9 cellular contexts compared by ENCODE assay signal in genomic region chr10:73577788-73578187, GRCh38. TPM values are rescaled to one million over a fixed set of nuclear protein-coding genes. Genes with fewer than 3 reads are reported as not detected.
DNase-seq lines count a peak whose midpoint lies in the region; ATAC-seq, FAIRE-seq and TF ChIP-seq lines count a peak whose summit lies in the region.
"Had no signal": no experiment of that assay in that cellular context is flagged by ENCODE, and none has a peak within 500 bp of the region (broad histone marks: within the 10 kb centered on the region; RNA-seq: fewer than 3 reads in every experiment).

No MANE protein-coding gene starts in this region.

- peaks cover 17% of the 10 kb centered on the region for H3K4me1 Mint-ChIP-seq in astrocyte (ENCODE audit: low read depth, unreplicated experiment)
- no peaks in the 10 kb centered on the region for H3K4me1 Mint-ChIP-seq in naive thymus-derived CD4-positive, alpha-beta T cell
- no peaks in the 10 kb centered on the region for H3K4me1 Mint-ChIP-seq in effector memory CD8-positive, alpha-beta T cell (ENCODE audit: low read depth in 2 of 2)

- no peaks in the 10 kb centered on the region for H3K27me3 Mint-ChIP-seq in astrocyte (ENCODE audit: low read depth, unreplicated experiment)
- peaks cover 0 to 2% (median 0%) of the 10 kb centered on the region in 5 donors for H3K27me3 Mint-ChIP-seq in naive thymus-derived CD4-positive, alpha-beta T cell
- no peaks in the 10 kb centered on the region for H3K27me3 Mint-ChIP-seq in effector memory CD8-positive, alpha-beta T cell

- CTCF ChIA-PET in naive thymus-derived CD4-positive, alpha-beta T cell (lab: Charles Lee), result no interaction called here

- H3K9ac ChIP-seq in astrocyte (ENCODE audit: low read length) (no peak overlapping the region), MM.1S (ENCODE audit: low read length) (no peak overlapping the region)
- H3K9ac ChIP-seq: BLaER1 had no signal

- H3K4me3 ChIP-seq in astrocyte (ENCODE audit: insufficient read depth, low read depth, low read length) (no peak overlapping the region), heart left ventricle (no peak overlapping the region), ovary (no peak overlapping the region), MM.1S (ENCODE audit: low read length) (no peak overlapping the region)
- H3K4me3 ChIP-seq in naive thymus-derived CD4-positive, alpha-beta T cell (ENCODE audit: low read length), result no peak overlapping the region
- H3K4me3 ChIP-seq: BLaER1 had no signal

- TF ChIP-seq POLR2A in heart left ventricle (IDR thresholded peaks at IDR 0.05), result no peak
- TF ChIP-seq POLR2A in ovary (IDR thresholded peaks at IDR 0.05), result no peak

- POLR2A ChIA-PET in naive thymus-derived CD4-positive, alpha-beta T cell (lab: Charles Lee), result no interaction called here

- WGBS in heart left ventricle, 4 donors, result 35 to 51% (median 42%) methylated on average over 1 of the region's 1 CpG
- 17 to 41% (median 22%) methylated on average over 1 of the region's 1 CpG for WGBS in ovary, 3 donors

- FAIRE-seq in astrocyte (lab: Jason Lieb, UNC), result no peak

- no peaks in the 10 kb centered on the region for H3K27me3 ChIP-seq in astrocyte (ENCODE audit: insufficient read depth, low read length)
- no peaks in the 10 kb centered on the region for H3K27me3 ChIP-seq in heart left ventricle
- no peaks in the 10 kb centered on the region for H3K27me3 ChIP-seq in ovary
- no peaks in the 10 kb centered on the region for H3K27me3 ChIP-seq in MM.1S (replicated peaks; ENCODE audit: insufficient read depth, low read length)
- no peaks in the 10 kb centered on the region for H3K27me3 ChIP-seq in naive thymus-derived CD4-positive, alpha-beta T cell (ENCODE audit: control insufficient read depth in 2 of 2, insufficient read depth in 2 of 2, low read length in 2 of 2)
- H3K27me3 ChIP-seq: BLaER1 had no signal

- H3K9me3 Mint-ChIP-seq in astrocyte (ENCODE audit: unreplicated experiment), result no peaks in the 10 kb centered on the region
- H3K9me3 Mint-ChIP-seq in naive thymus-derived CD4-positive, alpha-beta T cell, result no peaks in the 10 kb centered on the region
- H3K9me3 Mint-ChIP-seq in effector memory CD8-positive, alpha-beta T cell, result no peaks in the 10 kb centered on the region

- H3K4me3 Mint-ChIP-seq in astrocyte (ENCODE audit: unreplicated experiment), result no peak overlapping the region
- H3K4me3 Mint-ChIP-seq in naive thymus-derived CD4-positive, alpha-beta T cell, result no peak overlapping the region
- H3K4me3 Mint-ChIP-seq in effector memory CD8-positive, alpha-beta T cell, result no peak overlapping the region

- TF ChIP-seq CTCF in astrocyte (IDR thresholded peaks at IDR 0.05; ENCODE audit: insufficient read depth, low read depth, low read length) (no peak), heart left ventricle (IDR thresholded peaks at IDR 0.05) (no peak), ovary (IDR thresholded peaks at IDR 0.05) (no peak), MM.1S (IDR thresholded peaks at IDR 0.05; ENCODE audit: low read length) (no peak)

- no peaks in the 10 kb centered on the region for H3K36me3 ChIP-seq in astrocyte (ENCODE audit: insufficient read depth, low read length)
- no peaks in the 10 kb centered on the region for H3K36me3 ChIP-seq in heart left ventricle
- H3K36me3 ChIP-seq in ovary, result no peaks in the 10 kb centered on the region
- H3K36me3 ChIP-seq in MM.1S (replicated peaks; ENCODE audit: insufficient read depth, low read length), result no peaks in the 10 kb centered on the region
- no peaks in the 10 kb centered on the region for H3K36me3 ChIP-seq in naive thymus-derived CD4-positive, alpha-beta T cell (ENCODE audit: control insufficient read depth in 2 of 3, insufficient read depth in 3 of 3, low read length in 3 of 3)

- H3K4me2 ChIP-seq in astrocyte (ENCODE audit: low read length) (no peak overlapping the region), MM.1S (ENCODE audit: low read depth, low read length) (no peak overlapping the region)
- H3K4me2 ChIP-seq: BLaER1 had no signal

- H3F3A ChIP-seq in MM.1S (ENCODE audit: insufficient read depth, low read length), result no peaks in the 10 kb centered on the region

- H3K79me2 ChIP-seq in astrocyte (ENCODE audit: insufficient read depth, low read length) (no peaks in the 10 kb centered on the region), MM.1S (ENCODE audit: low read length) (no peaks in the 10 kb centered on the region)

- no peak overlapping the region for H3K27ac Mint-ChIP-seq in astrocyte (ENCODE audit: unreplicated experiment)
- peak overlapping the region in 1 of 9 donors; percentile 32 for H3K27ac Mint-ChIP-seq in naive thymus-derived CD4-positive, alpha-beta T cell
- H3K27ac Mint-ChIP-seq in effector memory CD8-positive, alpha-beta T cell, result no peak overlapping the region

- no peaks in the 10 kb centered on the region for H3K9me2 ChIP-seq in MM.1S (replicated peaks; ENCODE audit: insufficient read depth, low read length)

- intact Hi-C loops in heart left ventricle (cut with DNase I), result loop anchor here in 3 of 10 donors (5.0 to 10.0 kb wide), 2 partner anchors 47 to 50 kb away; no protein-coding TSS in a partner anchor
- intact Hi-C loops in ovary (cut with DNase I), result no loop called here
- intact Hi-C loops in naive thymus-derived CD4-positive, alpha-beta T cell (cut with micrococcal nuclease), result no loop called here

- ATAC-seq in heart left ventricle, result peak; percentile 91 to 96 (median 94)
- ATAC-seq in naive thymus-derived CD4-positive, alpha-beta T cell, result no peak
- no peak for ATAC-seq in effector memory CD8-positive, alpha-beta T cell (replicated peaks)

- no peak overlapping the region for H2AFZ ChIP-seq in astrocyte (ENCODE audit: low read depth, low read length)
- no peak overlapping the region for H2AFZ ChIP-seq in MM.1S (ENCODE audit: low read length)

- peaks cover 8% of the 10 kb centered on the region for H3K4me1 ChIP-seq in astrocyte (ENCODE audit: insufficient read depth, low read length)
- H3K4me1 ChIP-seq in heart left ventricle, result peaks cover 0 to 44% (median 26%) of the 10 kb centered on the region in 12 donors
- peaks cover 4% of the 10 kb centered on the region for H3K4me1 ChIP-seq in ovary (ENCODE audit: insufficient read depth)
- no peaks in the 10 kb centered on the region for H3K4me1 ChIP-seq in MM.1S (ENCODE audit: low read length)
- no peaks in the 10 kb centered on the region for H3K4me1 ChIP-seq in naive thymus-derived CD4-positive, alpha-beta T cell (ENCODE audit: control insufficient read depth in 2 of 2, insufficient read depth in 2 of 2, low read length in 2 of 2)
- H3K4me1 ChIP-seq: BLaER1 had no signal

- H3K36me3 Mint-ChIP-seq in astrocyte (ENCODE audit: low read depth, unreplicated experiment), result peaks cover 5% of the 10 kb centered on the region
- peaks cover 0 to 9% (median 7%) of the 10 kb centered on the region in 5 donors for H3K36me3 Mint-ChIP-seq in naive thymus-derived CD4-positive, alpha-beta T cell
- H3K36me3 Mint-ChIP-seq in effector memory CD8-positive, alpha-beta T cell (ENCODE audit: insufficient read depth), result no peaks in the 10 kb centered on the region

- no peaks in the 10 kb centered on the region for H3K9me3 ChIP-seq in astrocyte (ENCODE audit: insufficient read depth, low read depth, low read length)
- no peaks in the 10 kb centered on the region for H3K9me3 ChIP-seq in heart left ventricle
- no peaks in the 10 kb centered on the region for H3K9me3 ChIP-seq in ovary
- H3K9me3 ChIP-seq in MM.1S (replicated peaks; ENCODE audit: insufficient read depth, low read length), result no peaks in the 10 kb centered on the region
- no peaks in the 10 kb centered on the region for H3K9me3 ChIP-seq in naive thymus-derived CD4-positive, alpha-beta T cell (ENCODE audit: control insufficient read depth in 2 of 3, low read length in 3 of 3)
- H3K9me3 ChIP-seq: BLaER1 had no signal

- TF ChIP-seq EP300 in ovary (IDR thresholded peaks at IDR 0.05), result no peak

- H4K20me1 ChIP-seq in astrocyte (ENCODE audit: insufficient read depth, low read length), result no peaks in the 10 kb centered on the region
- H4K20me1 ChIP-seq in MM.1S (ENCODE audit: insufficient read depth, low read length), result no peaks in the 10 kb centered on the region
- H4K20me1 ChIP-seq: BLaER1 had no signal

- DNase-seq in Ammon's horn (ENCODE audit: low spot score) (peak; percentile 65), astrocyte (ENCODE audit: low read depth) (peak; percentile 81), heart left ventricle (peak in 4 of 5 donors; percentile 76 to 86 (median 80)), ovary (peak; percentile 41 to 73 (median 54)), glomerular visceral epithelial cell (ENCODE audit: extremely low spot score) (no peak), MM.1S (no peak)
- DNase-seq in naive thymus-derived CD4-positive, alpha-beta T cell, result no peak
- DNase-seq in effector memory CD8-positive, alpha-beta T cell, result no peak

- no peak overlapping the region for H3K27ac ChIP-seq in astrocyte (ENCODE audit: low read depth, low read length)
- peak overlapping the region; percentile 66 to 90 (median 82) for H3K27ac ChIP-seq in heart left ventricle
- H3K27ac ChIP-seq in ovary, result no peak overlapping the region
- H3K27ac ChIP-seq in MM.1S (ENCODE audit: low read length), result no peak overlapping the region
- H3K27ac ChIP-seq in naive thymus-derived CD4-positive, alpha-beta T cell (ENCODE audit: low read depth, low read length), result no peak overlapping the region
- H3K27ac ChIP-seq: BLaER1 had no signal

RNA-seq across cellular contexts. Expression of gene USP54, which starts 13.4 kb away (rescaled TPM):
- total RNA-seq in astrocyte, result 70.4 and 85.9 TPM in 2 replicates
- total RNA-seq in heart left ventricle, result 10 to 100 TPM; 14.1 to 37.3 (median 20.1) TPM
- 10 to 100 TPM in 1 of 2 donors, 1 to 10 TPM in 1; 9.1 to 10.4 TPM for polyA plus RNA-seq in heart left ventricle
- 10 to 100 TPM; 29.0 to 72.7 (median 33.1) TPM for total RNA-seq in ovary
- polyA plus RNA-seq in ovary, result 10 to 100 TPM in 1 of 2 donors, 1 to 10 TPM in 1; 8.0 to 27.8 TPM
- total RNA-seq in naive thymus-derived CD4-positive, alpha-beta T cell, result 1 to 10 TPM; 3.0 to 6.7 (median 4.3) TPM
- polyA plus RNA-seq in naive thymus-derived CD4-positive, alpha-beta T cell, result 1 to 10 TPM in 1 of 2 donors, under 1 TPM in 1; 0.41 to 1.9 TPM

Comparison
In these comparisons a context has a peak if more than half of its experiments do, and no peak if none do; other contexts are left out.
1. DNase-seq: peak in Ammon's horn (single experiment), astrocyte (single experiment), heart left ventricle (4 of 5) and ovary (5 of 5); none in glomerular visceral epithelial cell (single experiment), MM.1S (single experiment), naive thymus-derived CD4-positive, alpha-beta T cell (0 of 9) and effector memory CD8-positive, alpha-beta T cell (0 of 3).
2. H3K27ac ChIP-seq: peak in heart left ventricle (12 of 12); none in astrocyte (single experiment), ovary (0 of 2), MM.1S (single experiment) and naive thymus-derived CD4-positive, alpha-beta T cell (single experiment).
3. ATAC-seq: peak in heart left ventricle (4 of 4); none in naive thymus-derived CD4-positive, alpha-beta T cell (single experiment) and effector memory CD8-positive, alpha-beta T cell (single experiment).